In genomic region chr21:34372321-34372720, GRCh38 we compare ENCODE assay signal across 31 cellular contexts. TPM values are rescaled to one million over a fixed set of nuclear protein-coding genes. Genes with fewer than 3 reads are reported as not detected.
DNase-seq lines count a peak whose midpoint lies in the region; ATAC-seq, FAIRE-seq and TF ChIP-seq lines count a peak whose summit lies in the region.
"Had no signal": no experiment of that assay in that cellular context is flagged by ENCODE, and none has a peak within 500 bp of the region (broad histone marks: within the 10 kb centered on the region; RNA-seq: fewer than 3 reads in every experiment).

No MANE protein-coding gene starts in this region.

- WGBS in adrenal gland, 4 donors: 75 to 91% (median 86%) methylated on average over 5 of the region's 5 CpGs
- 10% methylated on average over 4 of the region's 5 CpGs for WGBS in HepG2 (ENCODE audit: low lambda C conversion rate)

- TF ChIP-seq EP300 in HepG2 (IDR thresholded peaks at IDR 0.05; ENCODE audit: low read depth in 2 of 2, low read length in 2 of 2) (peak in 1 of 2 experiments; percentile 56; a peak in 2 of 4 replicates), HepG2 (CRISPR knock-in tag; IDR thresholded peaks at IDR 0.05; ENCODE audit: borderline replicate concordance) (no peak; the same call in 1 of the 2 replicates)

- H3K27ac ChIP-seq in adrenal gland (no peak overlapping the region), HepG2 (ENCODE audit: extremely low read length, insufficient read depth, low read length) (peak overlapping the region; percentile 37)
- H3K27ac ChIP-seq: HL-60, PC-9, SJCRH30 had no signal

- H3K79me2 ChIP-seq in HepG2 (ENCODE audit: insufficient read depth, low read length): no peaks in the 10 kb centered on the region

- TF ChIP-seq RAD21 in HepG2 (CRISPR knock-in tag; IDR thresholded peaks at IDR 0.05): no peak

- H3K27me3 ChIP-seq in adrenal gland (no peaks in the 10 kb centered on the region), HepG2 (ENCODE audit: control insufficient read depth in 1 of 2, insufficient read depth in 2 of 2, low read length in 2 of 2) (no peaks in the 10 kb centered on the region)
- H3K27me3 ChIP-seq: BE2C, SJCRH30 had no signal

- H3K4me1 ChIP-seq in adrenal gland (replicated peaks in 1 of 2) (no peaks in the 10 kb centered on the region), HepG2 (ENCODE audit: insufficient read depth, low read length) (peaks cover 30% of the 10 kb centered on the region)
- H3K4me1 ChIP-seq: BE2C had no signal

- no peak overlapping the region for H3K9ac ChIP-seq in HepG2 (ENCODE audit: insufficient read depth, low read depth, low read length)

- peak; percentile 69 for ATAC-seq in HepG2
- ATAC-seq: HCT116, Right ventricle myocardium inferior had no signal

- H3K4me2 ChIP-seq in HepG2 (ENCODE audit: low read depth, low read length): peak overlapping the region; percentile 66
- H3K4me2 ChIP-seq: PC-9 had no signal

- H3K9me3 ChIP-seq in adrenal gland (replicated peaks in 1 of 3) (no peaks in the 10 kb centered on the region), HepG2 (ENCODE audit: low read length) (no peaks in the 10 kb centered on the region)
- H3K9me3 ChIP-seq: BE2C, SJCRH30 had no signal

- in situ Hi-C loops in HepG2 (cut with HindIII; ENCODE audit: extremely low pct_ligation_motif_present, low pct_unique_long_range_greater_than_20kb): no loop called here

- CTCF ChIA-PET in HepG2 (lab: Yijun Ruan, JAX; ENCODE audit: low intra/inter-chr PET ratio, low total read pairs): no interaction called here

- no peaks in the 10 kb centered on the region for H3K36me3 ChIP-seq in adrenal gland (replicated peaks in 1 of 2)
- no peaks in the 10 kb centered on the region for H3K36me3 ChIP-seq in HepG2 (replicated peaks in 1 of 2; ENCODE audit: control insufficient read depth in 1 of 2, insufficient read depth in 2 of 2, low read length in 2 of 2)
- H3K36me3 ChIP-seq: BE2C, SJCRH30 had no signal

- POLR2A ChIA-PET in HepG2 (lab: Yijun Ruan, JAX): interaction anchor here (0.6 kb wide), 1 partner anchor 1791 kb away, joined by 3 read pairs; no protein-coding TSS in a partner anchor

- no peak overlapping the region for H2AFZ ChIP-seq in HepG2 (ENCODE audit: low read length)
- H2AFZ ChIP-seq: PC-9 had no signal

- H4K20me1 ChIP-seq in HepG2 (ENCODE audit: insufficient read depth, low read length): no peaks in the 10 kb centered on the region

- peak; percentile 68 for FAIRE-seq in HepG2 (lab: Jason Lieb, UNC)
- FAIRE-seq: GM12891 had no signal

- DNase-seq in activated CD8-positive, alpha-beta memory T cell treated with anti-CD3 and anti-CD28 coated beads for 24 hours: peak; percentile 35
- DNase-seq in activated CD8-positive, alpha-beta memory T cell treated with anti-CD3 and anti-CD28 coated beads, Interleukin-2, amount 50 U/mL, for 48 hours: no peak
- peak in 4 of 7 donors; percentile 3 to 40 (median 10) for DNase-seq in adrenal gland
- peak; percentile 57 for DNase-seq in HepG2 (ENCODE audit: low spot score)
- DNase-seq in posterior vena cava (ENCODE audit: low spot score): peak; percentile 40
- no peak for DNase-seq in NCI-H146 treated with DMSO at 0.1 percent for 48 hours (lab: John Stamatoyannopoulos, UW; ENCODE audit: unreplicated experiment)
- no peak for DNase-seq in T1000 (lab: John Stamatoyannopoulos, UW)
- DNase-seq in hepatic stellate cell (ENCODE audit: low spot score): no peak
- DNase-seq: 8988T; ACHN; BE2C; Calu3; DMS79 treated with DMSO at 0.1 percent for 48 hours; GF-D8; Karpas-422; NCI-H1092 treated with DMSO at 0.1 percent for 48 hours; NCI-H1436; NCI-H187 treated with DMSO at 0.1 percent for 48 hours; NCI-H2107; NCI-H524 treated with DMSO at 0.1 percent for 48 hours; NCI-H774; NK-92 treated with Interleukin-12 subunit alpha and Interleukin-12 subunit beta, amount 100 ng/mL, for 24 hours; PC-9; SJCRH30 had no signal

- BruUV-seq in HepG2 (replicated peaks; lab: Mats Ljungman, UMichigan): no TSS peak

- intact Hi-C loops in adrenal gland (cut with DNase I): no loop called here
- intact Hi-C loops in HepG2 (cut with micrococcal nuclease; ENCODE audit: unreplicated experiment): no loop called here
- intact Hi-C loops in posterior vena cava (cut with DNase I): no loop called here

- TF ChIP-seq CTCF in adrenal gland (IDR thresholded peaks at IDR 0.05) (no peak), HepG2 (CRISPR knock-in tag; IDR thresholded peaks at IDR 0.05) (peak; percentile 10; the same call in 1 of the 2 replicates)

- TF ChIP-seq POLR2A in adrenal gland (IDR thresholded peaks at IDR 0.05) (no peak), HepG2 (IDR thresholded peaks at IDR 0.05; ENCODE audit: insufficient read depth in 1 of 2, low read depth in 2 of 2, low read length in 2 of 2) (no peak)

- H3K4me3 ChIP-seq in adrenal gland (no peak overlapping the region), HepG2 (replicated peaks in 1 of 3; ENCODE audit: insufficient read depth in 1 of 3, low read depth in 2 of 3, low read length in 3 of 3) (no peak overlapping the region)
- H3K4me3 ChIP-seq: PC-9, SJCRH30 had no signal

RNA-seq across cellular contexts. Expression of gene SMIM11, which starts 3.0 kb away (rescaled TPM):
- total RNA-seq in adrenal gland (10 to 100 TPM in 3 of 8 donors, 1 to 10 TPM in 4, not detected in 1; 3.8 to 24.4 (median 7.0) TPM), HepG2 (2016; rRNA removed; fragmentation: Illumina TruSeq; extraction: Trizol) (6.4 and 33.6 TPM in 2 replicates), posterior vena cava (1 to 10 TPM; 6.3 to 9.6 TPM)
- polyA plus RNA-seq in adrenal gland (10 to 100 TPM in 1 of 3 donors, 1 to 10 TPM in 2; 2.3 to 14.6 (median 4.6) TPM), HepG2 (2011; rRNA removed) (6.8 and 18.9 TPM in 2 replicates)
- 3.6 and 4.4 TPM in 2 replicates for total RNA-seq in HepG2 (2016; cell fraction: cytosol; rRNA removed; fragmentation: Illumina TruSeq; extraction: Trizol; ENCODE audit: low read depth)
- 3.9 and 6.3 TPM in 2 replicates for total RNA-seq in HepG2 (2016; cell fraction: insoluble cytoplasmic fraction; rRNA removed; fragmentation: Illumina TruSeq; extraction: Trizol)
- 3.8 and 22.1 TPM in 2 replicates for total RNA-seq in HepG2 (2016; cell fraction: membrane; rRNA removed; fragmentation: Illumina TruSeq; extraction: Trizol)
- total RNA-seq in HepG2 (2016; cell fraction: nucleus; rRNA removed; fragmentation: Illumina TruSeq; extraction: Trizol): 2.7 and 5.4 TPM in 2 replicates
- polyA plus RNA-seq in HepG2 (2011; cell fraction: cytosol; rRNA removed): 3.8 and 5.2 TPM in 2 replicates
- 2.1 and 6.5 TPM in 2 replicates for polyA plus RNA-seq in HepG2 (2011; cell fraction: nucleus; rRNA removed)
- 0.95 and 1.3 TPM in 2 replicates for polyA plus RNA-seq in HepG2 (2012)
- polyA plus RNA-seq in HepG2 (2016; cell fraction: cytosol; fragmentation: Illumina TruSeq; extraction: Trizol; ENCODE audit: low read depth): 20.7 and 38.8 TPM in 2 replicates
- polyA plus RNA-seq in HepG2 (2016; cell fraction: insoluble cytoplasmic fraction; fragmentation: Illumina TruSeq; extraction: Trizol; ENCODE audit: low read depth): 5.8 and 18.1 TPM in 2 replicates
- 9.3 and 18.0 TPM in 2 replicates for polyA plus RNA-seq in HepG2 (2016; cell fraction: membrane; fragmentation: Illumina TruSeq; extraction: Trizol; ENCODE audit: low read depth)
- polyA plus RNA-seq in HepG2 (2016; cell fraction: nucleus; fragmentation: Illumina TruSeq; extraction: Trizol; ENCODE audit: insufficient read depth, low read depth): 4.7 and 7.1 TPM in 2 replicates
- polyA minus RNA-seq in HepG2 (2011; rRNA and poly(A)+ RNA removed; ENCODE audit: low replicate concordance): 3.0 and 12.3 TPM in 2 replicates
- 1.3 and 3.8 TPM in 2 replicates for polyA minus RNA-seq in HepG2 (2011; cell fraction: cytosol; rRNA and poly(A)+ RNA removed)
- polyA minus RNA-seq in HepG2 (2011; cell fraction: nucleus; rRNA and poly(A)+ RNA removed): 3.0 and 6.0 TPM in 2 replicates

RNA-seq across cellular contexts. Expression of gene KCNE2, which starts 8.5 kb away (rescaled TPM):
- under 1 TPM in 1 of 8 donors, not detected in 7; 0.32 TPM for total RNA-seq in adrenal gland
- polyA plus RNA-seq in adrenal gland: under 1 TPM in 2 of 3 donors, not detected in 1; 0.47 to 0.80 TPM
- not detected in 2 replicates for total RNA-seq in HepG2 (2016; rRNA removed; fragmentation: Illumina TruSeq; extraction: Trizol)
- total RNA-seq in HepG2 (2016; cell fraction: cytosol; rRNA removed; fragmentation: Illumina TruSeq; extraction: Trizol; ENCODE audit: low read depth): not detected in 2 replicates
- not detected in 2 replicates for total RNA-seq in HepG2 (2016; cell fraction: insoluble cytoplasmic fraction; rRNA removed; fragmentation: Illumina TruSeq; extraction: Trizol)
- total RNA-seq in HepG2 (2016; cell fraction: membrane; rRNA removed; fragmentation: Illumina TruSeq; extraction: Trizol): not detected in 2 replicates
- total RNA-seq in HepG2 (2016; cell fraction: nucleus; rRNA removed; fragmentation: Illumina TruSeq; extraction: Trizol): not detected in 2 replicates
- polyA plus RNA-seq in HepG2 (2011; rRNA removed): 0.07 TPM in 1 of 2 replicates, not detected in the other
- not detected in 2 replicates for polyA plus RNA-seq in HepG2 (2011; cell fraction: cytosol; rRNA removed)
- not detected in 2 replicates for polyA plus RNA-seq in HepG2 (2011; cell fraction: nucleus; rRNA removed)
- polyA plus RNA-seq in HepG2 (2012): not detected in 2 replicates
- polyA plus RNA-seq in HepG2 (2016; cell fraction: cytosol; fragmentation: Illumina TruSeq; extraction: Trizol; ENCODE audit: low read depth): not detected in 2 replicates
- polyA plus RNA-seq in HepG2 (2016; cell fraction: insoluble cytoplasmic fraction; fragmentation: Illumina TruSeq; extraction: Trizol; ENCODE audit: low read depth): not detected in 2 replicates
- not detected in 2 replicates for polyA plus RNA-seq in HepG2 (2016; cell fraction: membrane; fragmentation: Illumina TruSeq; extraction: Trizol; ENCODE audit: low read depth)
- polyA plus RNA-seq in HepG2 (2016; cell fraction: nucleus; fragmentation: Illumina TruSeq; extraction: Trizol; ENCODE audit: insufficient read depth, low read depth): not detected in 2 replicates
- polyA minus RNA-seq in HepG2 (2011; rRNA and poly(A)+ RNA removed; ENCODE audit: low replicate concordance): not detected in 2 replicates
- polyA minus RNA-seq in HepG2 (2011; cell fraction: cytosol; rRNA and poly(A)+ RNA removed): not detected in 2 replicates
- not detected in 2 replicates for polyA minus RNA-seq in HepG2 (2011; cell fraction: nucleus; rRNA and poly(A)+ RNA removed)
- not detected for total RNA-seq in posterior vena cava
- total RNA-seq: Calu3, H4, PC-9, Right ventricle myocardium inferior, RPMI7951 had no signal

RNA-seq across cellular contexts. Expression of gene SMIM34, which starts 51.4 kb away (rescaled TPM):
- total RNA-seq in adrenal gland: under 1 TPM in 1 of 8 donors, not detected in 7; 0.28 TPM
- not detected for polyA plus RNA-seq in adrenal gland
- not detected in 2 replicates for total RNA-seq in HepG2 (2016; rRNA removed; fragmentation: Illumina TruSeq; extraction: Trizol)
- total RNA-seq in HepG2 (2016; cell fraction: cytosol; rRNA removed; fragmentation: Illumina TruSeq; extraction: Trizol; ENCODE audit: low read depth): not detected in 2 replicates
- not detected in 2 replicates for total RNA-seq in HepG2 (2016; cell fraction: insoluble cytoplasmic fraction; rRNA removed; fragmentation: Illumina TruSeq; extraction: Trizol)
- total RNA-seq in HepG2 (2016; cell fraction: membrane; rRNA removed; fragmentation: Illumina TruSeq; extraction: Trizol): not detected in 2 replicates
- total RNA-seq in HepG2 (2016; cell fraction: nucleus; rRNA removed; fragmentation: Illumina TruSeq; extraction: Trizol): not detected in 2 replicates
- polyA plus RNA-seq in HepG2 (2011; rRNA removed): not detected in 2 replicates
- not detected in 2 replicates for polyA plus RNA-seq in HepG2 (2011; cell fraction: cytosol; rRNA removed)
- polyA plus RNA-seq in HepG2 (2011; cell fraction: nucleus; rRNA removed): not detected in 2 replicates
- polyA plus RNA-seq in HepG2 (2012): not detected in 2 replicates
- polyA plus RNA-seq in HepG2 (2016; cell fraction: cytosol; fragmentation: Illumina TruSeq; extraction: Trizol; ENCODE audit: low read depth): not detected in 2 replicates
- not detected in 2 replicates for polyA plus RNA-seq in HepG2 (2016; cell fraction: insoluble cytoplasmic fraction; fragmentation: Illumina TruSeq; extraction: Trizol; ENCODE audit: low read depth)
- polyA plus RNA-seq in HepG2 (2016; cell fraction: membrane; fragmentation: Illumina TruSeq; extraction: Trizol; ENCODE audit: low read depth): not detected in 2 replicates
- polyA plus RNA-seq in HepG2 (2016; cell fraction: nucleus; fragmentation: Illumina TruSeq; extraction: Trizol; ENCODE audit: insufficient read depth, low read depth): not detected in 2 replicates
- polyA minus RNA-seq in HepG2 (2011; rRNA and poly(A)+ RNA removed; ENCODE audit: low replicate concordance): not detected in 2 replicates
- not detected in 2 replicates for polyA minus RNA-seq in HepG2 (2011; cell fraction: cytosol; rRNA and poly(A)+ RNA removed)
- polyA minus RNA-seq in HepG2 (2011; cell fraction: nucleus; rRNA and poly(A)+ RNA removed): not detected in 2 replicates
- total RNA-seq in posterior vena cava: not detected
- total RNA-seq: Calu3, H4, PC-9, Right ventricle myocardium inferior, RPMI7951, SJCRH30 had no signal
- polyA plus RNA-seq: CD14-positive monocyte had no signal

Comparison
In these comparisons a context has a peak if more than half of its experiments do, and no peak if none do; other contexts are left out.
1. DNase-seq: peak in activated CD8-positive, alpha-beta memory T cell treated with anti-CD3 and anti-CD28 coated beads for 24 hours (single experiment), adrenal gland (4 of 7), HepG2 (single experiment) and posterior vena cava (single experiment); none in activated CD8-positive, alpha-beta memory T cell treated with anti-CD3 and anti-CD28 coated beads, Interleukin-2, amount 50 U/mL, for 48 hours (single experiment), NCI-H146 treated with DMSO at 0.1 percent for 48 hours (single experiment), T1000 (single experiment) and hepatic stellate cell (single experiment).